In the genomic region with DNA sequence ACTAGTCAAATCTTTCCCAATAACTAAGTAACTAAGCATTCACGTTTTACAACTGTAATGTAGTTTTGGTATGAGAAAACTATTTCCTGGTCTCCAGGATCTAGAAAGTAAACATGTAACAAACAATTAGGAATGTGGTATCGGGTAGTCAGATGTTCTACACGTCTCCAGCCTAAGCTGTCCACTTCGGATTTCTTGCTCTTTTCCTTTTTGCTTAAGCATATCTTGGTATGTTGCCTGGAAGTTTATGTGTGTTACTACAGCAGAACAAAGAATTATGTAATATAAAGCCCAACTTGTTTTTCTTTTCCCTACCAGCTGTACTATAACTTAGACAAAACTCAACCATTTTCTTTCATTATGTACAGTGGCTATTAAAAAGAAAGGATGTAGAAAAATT, we compare ENCODE assay signal across 1 cellular context.
TF ChIP-seq lines count a peak whose summit lies in the region.

No MANE protein-coding gene starts in this region.

TF ChIP-seq in HepG2, 621 proteins besides CTCF, POLR2A, EP300 and RAD21:
- no peak for TF ChIP-seq IRX3 (CRISPR knock-in tag; IDR thresholded peaks at IDR 0.05; ENCODE audit: borderline replicate concordance, low read depth)
- no peak for TF ChIP-seq RAD51 (IDR thresholded peaks at IDR 0.05; ENCODE audit: borderline replicate concordance)
- no peak for TF ChIP-seq MXD4 (CRISPR knock-in tag; IDR thresholded peaks at IDR 0.05)
- TF ChIP-seq ZNF776 (CRISPR knock-in tag; IDR thresholded peaks at IDR 0.05) = no peak
- TF ChIP-seq NKX3-1 (CRISPR knock-in tag; IDR thresholded peaks at IDR 0.05) = no peak
- TF ChIP-seq, protein P1, sequence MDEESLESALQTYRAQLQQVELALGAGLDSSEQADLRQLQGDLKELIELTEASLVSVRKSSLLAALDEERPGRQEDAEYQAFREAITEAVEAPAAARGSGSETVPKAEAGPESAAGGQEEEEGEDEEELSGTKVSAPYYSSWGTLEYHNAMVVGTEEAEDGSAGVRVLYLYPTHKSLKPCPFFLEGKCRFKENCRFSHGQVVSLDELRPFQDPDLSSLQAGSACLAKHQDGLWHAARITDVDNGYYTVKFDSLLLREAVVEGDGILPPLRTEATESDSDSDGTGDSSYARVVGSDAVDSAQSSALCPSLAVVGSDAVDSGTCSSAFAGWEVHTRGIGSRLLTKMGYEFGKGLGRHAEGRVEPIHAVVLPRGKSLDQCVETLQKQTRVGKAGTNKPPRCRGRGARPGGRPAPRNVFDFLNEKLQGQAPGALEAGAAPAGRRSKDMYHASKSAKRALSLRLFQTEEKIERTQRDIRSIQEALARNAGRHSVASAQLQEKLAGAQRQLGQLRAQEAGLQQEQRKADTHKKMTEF (CRISPR knock-in tag; IDR thresholded peaks at IDR 0.05) = no peak
- no peak for TF ChIP-seq GLI4 (CRISPR knock-in tag; IDR thresholded peaks at IDR 0.05; ENCODE audit: borderline replicate concordance)
- TF ChIP-seq CHCHD3 (CRISPR knock-in tag; IDR thresholded peaks at IDR 0.05) = no peak
- TF ChIP-seq, protein P2, sequence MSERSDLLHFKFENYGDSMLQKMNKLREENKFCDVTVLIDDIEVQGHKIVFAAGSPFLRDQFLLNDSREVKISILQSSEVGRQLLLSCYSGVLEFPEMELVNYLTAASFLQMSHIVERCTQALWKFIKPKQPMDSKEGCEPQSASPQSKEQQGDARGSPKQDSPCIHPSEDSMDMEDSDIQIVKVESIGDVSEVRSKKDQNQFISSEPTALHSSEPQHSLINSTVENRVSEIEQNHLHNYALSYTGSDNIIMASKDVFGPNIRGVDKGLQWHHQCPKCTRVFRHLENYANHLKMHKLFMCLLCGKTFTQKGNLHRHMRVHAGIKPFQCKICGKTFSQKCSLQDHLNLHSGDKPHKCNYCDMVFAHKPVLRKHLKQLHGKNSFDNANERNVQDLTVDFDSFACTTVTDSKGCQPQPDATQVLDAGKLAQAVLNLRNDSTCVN (CRISPR knock-in tag; IDR thresholded peaks at IDR 0.05; ENCODE audit: borderline replicate concordance) = no peak
- TF ChIP-seq TRAFD1 (CRISPR knock-in tag; IDR thresholded peaks at IDR 0.05; ENCODE audit: borderline replicate concordance) = no peak
- TF ChIP-seq, protein P3, sequence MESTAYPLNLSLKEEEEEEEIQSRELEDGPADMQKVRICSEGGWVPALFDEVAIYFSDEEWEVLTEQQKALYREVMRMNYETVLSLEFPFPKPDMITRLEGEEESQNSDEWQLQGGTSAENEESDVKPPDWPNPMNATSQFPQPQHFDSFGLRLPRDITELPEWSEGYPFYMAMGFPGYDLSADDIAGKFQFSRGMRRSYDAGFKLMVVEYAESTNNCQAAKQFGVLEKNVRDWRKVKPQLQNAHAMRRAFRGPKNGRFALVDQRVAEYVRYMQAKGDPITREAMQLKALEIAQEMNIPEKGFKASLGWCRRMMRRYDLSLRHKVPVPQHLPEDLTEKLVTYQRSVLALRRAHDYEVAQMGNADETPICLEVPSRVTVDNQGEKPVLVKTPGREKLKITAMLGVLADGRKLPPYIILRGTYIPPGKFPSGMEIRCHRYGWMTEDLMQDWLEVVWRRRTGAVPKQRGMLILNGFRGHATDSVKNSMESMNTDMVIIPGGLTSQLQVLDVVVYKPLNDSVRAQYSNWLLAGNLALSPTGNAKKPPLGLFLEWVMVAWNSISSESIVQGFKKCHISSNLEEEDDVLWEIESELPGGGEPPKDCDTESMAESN (CRISPR knock-in tag; conservative IDR thresholded peaks at IDR 0.05) = no peak
- no peak for TF ChIP-seq ZNF879 (CRISPR knock-in tag; IDR thresholded peaks at IDR 0.05)
- TF ChIP-seq ARNTL (CRISPR knock-in tag; IDR thresholded peaks at IDR 0.05) = no peak
- TF ChIP-seq, protein P4, sequence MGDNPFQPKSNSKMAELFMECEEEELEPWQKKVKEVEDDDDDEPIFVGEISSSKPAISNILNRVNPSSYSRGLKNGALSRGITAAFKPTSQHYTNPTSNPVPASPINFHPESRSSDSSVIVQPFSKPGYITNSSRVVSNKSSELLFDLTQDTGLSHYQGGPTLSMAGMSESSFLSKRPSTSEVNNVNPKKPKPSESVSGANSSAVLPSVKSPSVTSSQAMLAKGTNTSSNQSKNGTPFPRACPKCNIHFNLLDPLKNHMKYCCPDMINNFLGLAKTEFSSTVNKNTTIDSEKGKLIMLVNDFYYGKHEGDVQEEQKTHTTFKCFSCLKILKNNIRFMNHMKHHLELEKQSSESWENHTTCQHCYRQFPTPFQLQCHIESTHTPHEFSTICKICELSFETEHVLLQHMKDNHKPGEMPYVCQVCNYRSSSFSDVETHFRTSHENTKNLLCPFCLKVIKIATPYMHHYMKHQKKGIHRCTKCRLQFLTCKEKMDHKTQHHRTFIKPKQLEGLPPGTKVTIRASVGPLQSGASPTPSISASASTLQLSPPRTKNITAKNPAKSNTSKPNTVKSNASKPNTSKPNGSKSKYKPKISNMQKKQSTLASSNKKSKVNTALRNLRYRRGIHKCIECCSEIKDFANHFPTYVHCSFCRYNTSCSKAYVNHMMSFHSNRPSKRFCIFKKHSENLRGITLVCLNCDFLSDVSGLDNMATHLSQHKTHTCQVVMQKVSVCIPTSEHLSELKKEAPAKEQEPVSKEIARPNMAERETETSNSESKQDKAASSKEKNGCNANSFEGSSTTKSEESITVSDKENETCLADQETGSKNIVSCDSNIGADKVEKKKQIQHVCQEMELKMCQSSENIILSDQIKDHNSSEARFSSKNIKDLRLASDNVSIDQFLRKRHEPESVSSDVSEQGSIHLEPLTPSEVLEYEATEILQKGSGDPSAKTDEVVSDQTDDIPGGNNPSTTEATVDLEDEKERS (CRISPR knock-in tag; IDR thresholded peaks at IDR 0.05) = no peak
- TF ChIP-seq ZNF574 (CRISPR knock-in tag; IDR thresholded peaks at IDR 0.05) = no peak
- no peak for TF ChIP-seq NR1H2 (CRISPR knock-in tag; IDR thresholded peaks at IDR 0.05; ENCODE audit: borderline replicate concordance, low read depth)
- TF ChIP-seq ZNF549 (CRISPR knock-in tag; IDR thresholded peaks at IDR 0.05) = no peak
